8 cellular contexts compared by ENCODE assay signal in genomic region chr1:112714313-112715263, GRCh38. TPM values are rescaled to one million over a fixed set of nuclear protein-coding genes. Genes with fewer than 3 reads are reported as not detected.
DNase-seq lines count a peak whose midpoint lies in the region; ATAC-seq and TF ChIP-seq lines count a peak whose summit lies in the region.

No MANE protein-coding gene starts in this region.

- H3K27ac Mint-ChIP-seq in immature natural killer cell = no peak overlapping the region

- ATAC-seq in stimulated activated naive CD8-positive, alpha-beta T cell treated with anti-CD3 and anti-CD28 coated beads, Interleukin-15, Interleukin-2, amounts not matched to agents 100 U/mL and 50 U/mL, for 24 hours = no peak
- no peak for ATAC-seq in GM18867 (IDR thresholded peaks at IDR 0.05; ENCODE audit: unreplicated experiment)

- TF ChIP-seq CTCF in astrocyte of the cerebellum (IDR thresholded peaks at IDR 0.05; ENCODE audit: low read depth, low read length, missing control alignments) = no peak

- no peaks in the 10 kb centered on the region for H3K36me3 Mint-ChIP-seq in immature natural killer cell

- H3K4me1 Mint-ChIP-seq in immature natural killer cell = peaks cover 23 to 32% of the 10 kb centered on the region in 2 donors

- peaks cover 0 to 11% (median 4%) of the 10 kb centered on the region in 3 donors for H3K27me3 Mint-ChIP-seq in immature natural killer cell (ENCODE audit: low read depth in 3 of 3)

- peak overlapping the region; percentile 77 to 89 (median 82) for H3K4me3 Mint-ChIP-seq in immature natural killer cell

- H3K9me3 Mint-ChIP-seq in immature natural killer cell = no peaks in the 10 kb centered on the region

- H3K4me3 ChIP-seq in Jurkat, Clone E6-1 (ENCODE audit: low read length) = peak overlapping the region; percentile 56
- H3K4me3 ChIP-seq in astrocyte of the cerebellum (ENCODE audit: low read depth, low read length) = peak overlapping the region; percentile 60

- in situ Hi-C loops in astrocyte of the cerebellum (cut with HindIII; ENCODE audit: low sequenced_read_pairs) = loop anchor here (5.0 kb wide), 2 partner anchors 83 to 328 kb away; no protein-coding TSS in a partner anchor

- peak; percentile 70 for DNase-seq in activated effector memory CD4-positive, alpha-beta T cell treated with anti-CD3 and anti-CD28 coated beads, Interleukin-2, amount 50 U/mL, for 16 hours
- DNase-seq in activated effector memory CD4-positive, alpha-beta T cell treated with Interleukin-2 at 50 U/mL for 16 hours = no peak
- no peak for DNase-seq in Jurkat, Clone E6-1 (ENCODE audit: low read depth, low spot score)
- DNase-seq in astrocyte of the cerebellum (ENCODE audit: low read depth) (no peak), immature natural killer cell (no peak), pons (ENCODE audit: low spot score) (no peak)
- DNase-seq in stimulated activated naive CD8-positive, alpha-beta T cell treated with anti-CD3 and anti-CD28 coated beads, Interleukin-15, Interleukin-2, amounts not matched to agents 100 U/mL and 50 U/mL, for 24 hours = peak; percentile 39

RNA-seq across cellular contexts. Expression of gene PPM1J, which starts 0.5 kb away (rescaled TPM):
- polyA plus RNA-seq in Jurkat, Clone E6-1 (2012; ENCODE audit: insufficient read depth, insufficient read length) = 1.5 TPM
- polyA plus RNA-seq in immature natural killer cell = under 1 TPM in 1 of 3 donors, not detected in 2; 0.19 TPM

RNA-seq across cellular contexts. Expression of gene RHOC, which starts 7.7 kb away (rescaled TPM):
- polyA plus RNA-seq in Jurkat, Clone E6-1 (2012; ENCODE audit: insufficient read depth, insufficient read length) = 216 TPM
- polyA plus RNA-seq in immature natural killer cell = 100 to 1,000 TPM; 444 to 613 (median 572) TPM

RNA-seq across cellular contexts. Expression of gene MOV10, which starts 40.1 kb away (rescaled TPM):
- polyA plus RNA-seq in Jurkat, Clone E6-1 (2012; ENCODE audit: insufficient read depth, insufficient read length) = 123 TPM
- 10 to 100 TPM; 20.6 to 52.7 (median 22.8) TPM for polyA plus RNA-seq in immature natural killer cell

Comparison
In these comparisons a context has a peak if more than half of its experiments do, and no peak if none do; other contexts are left out.
1. DNase-seq: peak in activated effector memory CD4-positive, alpha-beta T cell treated with anti-CD3 and anti-CD28 coated beads, Interleukin-2, amount 50 U/mL, for 16 hours (single experiment) and stimulated activated naive CD8-positive, alpha-beta T cell treated with anti-CD3 and anti-CD28 coated beads, Interleukin-15, Interleukin-2, amounts not matched to agents 100 U/mL and 50 U/mL, for 24 hours (single experiment); none in activated effector memory CD4-positive, alpha-beta T cell treated with Interleukin-2 at 50 U/mL for 16 hours (single experiment), Jurkat, Clone E6-1 (single experiment), astrocyte of the cerebellum (single experiment), immature natural killer cell (0 of 3) and pons (single experiment).